ENCODE assay signal across 1 cellular context in the genomic region with DNA sequence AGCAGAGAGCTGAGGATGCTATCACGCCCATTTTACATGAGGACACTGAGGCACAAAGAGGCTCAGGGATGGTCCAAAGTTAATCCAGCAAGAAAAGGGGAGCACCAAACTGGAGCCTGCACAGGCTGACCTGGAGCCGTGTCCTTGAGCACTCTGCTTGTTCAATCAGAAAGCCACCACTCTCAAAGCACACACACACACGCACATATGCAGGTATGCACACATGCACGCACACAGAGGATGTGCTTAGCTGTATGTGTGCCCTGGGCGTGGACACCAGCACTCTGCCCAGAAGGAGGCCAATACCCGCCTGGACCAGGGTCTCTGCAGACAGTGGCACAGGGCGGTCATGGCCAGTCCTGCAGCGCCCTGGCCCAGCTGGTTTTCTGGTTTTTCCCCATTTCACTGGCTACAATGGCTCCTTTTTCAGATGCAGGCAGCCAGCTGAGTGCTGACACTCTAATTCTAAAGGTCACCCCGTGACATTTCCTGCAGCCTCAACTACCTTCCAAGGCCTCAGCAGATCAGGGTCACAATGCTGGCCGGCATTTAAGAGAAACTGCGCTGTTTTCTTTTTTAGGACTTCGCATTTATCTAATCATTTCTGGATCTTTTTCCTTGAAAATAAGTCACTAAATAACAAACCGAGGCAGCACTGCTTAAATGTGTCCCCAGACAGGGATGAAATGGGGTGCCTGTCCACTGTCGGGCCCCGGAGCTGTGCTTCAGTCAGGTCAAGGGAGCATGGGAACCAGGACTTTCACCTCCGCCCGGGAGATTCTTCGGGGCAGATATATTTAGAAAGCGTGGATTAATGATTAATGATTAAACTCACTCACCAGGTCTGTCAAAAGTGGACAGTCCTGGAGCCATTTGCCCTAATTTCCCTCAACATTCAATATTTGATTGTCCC.
TF ChIP-seq lines count a peak whose summit lies in the region.

No MANE protein-coding gene starts in this region.

TF ChIP-seq in HepG2, 621 proteins besides CTCF, POLR2A, EP300 and RAD21 (continued from another document and continues in another):
- TF ChIP-seq PAWR (CRISPR knock-in tag; IDR thresholded peaks at IDR 0.05; ENCODE audit: borderline replicate concordance) (no peak), BRCA1 (CRISPR knock-in tag; IDR thresholded peaks at IDR 0.05) (no peak), ZNF674 (CRISPR knock-in tag; IDR thresholded peaks at IDR 0.05; ENCODE audit: low read depth) (no peak), HOXA3 (CRISPR knock-in tag; IDR thresholded peaks at IDR 0.05) (peak; percentile 80), SNAI1 (CRISPR knock-in tag; IDR thresholded peaks at IDR 0.05; ENCODE audit: borderline replicate concordance) (no peak), CAMTA2 (CRISPR knock-in tag; IDR thresholded peaks at IDR 0.05; ENCODE audit: borderline replicate concordance) (no peak), RBM39 (IDR thresholded peaks at IDR 0.05; ENCODE audit: low read depth, low read length, poor library complexity, severe bottlenecking) (no peak), ZNF282 (IDR thresholded peaks at IDR 0.05; ENCODE audit: partially characterized antibody) (no peak), SCMH1 (CRISPR knock-in tag; IDR thresholded peaks at IDR 0.05; ENCODE audit: borderline replicate concordance) (no peak), GATA4 (IDR thresholded peaks at IDR 0.05; ENCODE audit: borderline replicate concordance, low read depth) (no peak), MLLT10 (CRISPR knock-in tag; IDR thresholded peaks at IDR 0.05) (no peak), RNF2 (conservative IDR thresholded peaks at IDR 0.05; ENCODE audit: low read depth) (no peak), ZNF749 (CRISPR knock-in tag; IDR thresholded peaks at IDR 0.05; ENCODE audit: borderline replicate concordance) (no peak), ZNF558 (CRISPR knock-in tag; IDR thresholded peaks at IDR 0.05; ENCODE audit: borderline replicate concordance) (0 out of 2 replicates have a peak, but pooled peaks have one; percentile 78), SRSF9 (IDR thresholded peaks at IDR 0.05; ENCODE audit: borderline replicate concordance, insufficient read depth, low read depth, low read length, poor library complexity, severe bottlenecking) (no peak), ZNF441 (CRISPR knock-in tag; IDR thresholded peaks at IDR 0.05; ENCODE audit: borderline replicate concordance) (0 out of 2 replicates have a peak, but pooled peaks have one; percentile 25), IKZF1 (IDR thresholded peaks at IDR 0.05) (no peak), ZBTB1 (CRISPR knock-in tag; IDR thresholded peaks at IDR 0.05; ENCODE audit: borderline replicate concordance) (no peak), NFIB (CRISPR knock-in tag; IDR thresholded peaks at IDR 0.05; ENCODE audit: borderline replicate concordance) (no peak), MAFK (conservative IDR thresholded peaks at IDR 0.05 in 1 of 2, IDR thresholded peaks at IDR 0.05 in 1 of 2; ENCODE audit: low read length in 2 of 2) (no peak), GPN1 (CRISPR knock-in tag; IDR thresholded peaks at IDR 0.05; ENCODE audit: borderline replicate concordance) (no peak), ZNF143 (CRISPR knock-in tag; IDR thresholded peaks at IDR 0.05) (peak; percentile 41; the same call in 1 of the 2 replicates), ZNF460 (CRISPR knock-in tag; IDR thresholded peaks at IDR 0.05; ENCODE audit: borderline replicate concordance) (no peak), SNRNP70 (IDR thresholded peaks at IDR 0.05; ENCODE audit: low read depth, low read length) (no peak), MED13 (CRISPR knock-in tag; IDR thresholded peaks at IDR 0.05) (no peak), FOXA3 (CRISPR knock-in tag; IDR thresholded peaks at IDR 0.05) (0 out of 2 replicates have a peak, but pooled peaks have one; percentile 5), GLI4 (CRISPR knock-in tag; IDR thresholded peaks at IDR 0.05; ENCODE audit: borderline replicate concordance) (0 out of 2 replicates have a peak, but pooled peaks have one; percentile 42), ZNF33A (CRISPR knock-in tag; IDR thresholded peaks at IDR 0.05; ENCODE audit: borderline replicate concordance) (no peak), KDM6A (CRISPR knock-in tag; IDR thresholded peaks at IDR 0.05; ENCODE audit: low read depth) (no peak), ZSCAN12 (CRISPR knock-in tag; IDR thresholded peaks at IDR 0.05) (no peak), ZNF589 (CRISPR knock-in tag; conservative IDR thresholded peaks at IDR 0.05) (no peak), ZNF549 (CRISPR knock-in tag; IDR thresholded peaks at IDR 0.05) (no peak), SALL1 (CRISPR knock-in tag; IDR thresholded peaks at IDR 0.05) (peak; percentile 75), HOXA5 (CRISPR knock-in tag; IDR thresholded peaks at IDR 0.05) (peak; percentile 79), ZNF354B (CRISPR knock-in tag; IDR thresholded peaks at IDR 0.05) (peak; percentile 53; the same call in 1 of the 2 replicates), ZNF446 (CRISPR knock-in tag; IDR thresholded peaks at IDR 0.05) (no peak)
- TF ChIP-seq, protein P1, sequence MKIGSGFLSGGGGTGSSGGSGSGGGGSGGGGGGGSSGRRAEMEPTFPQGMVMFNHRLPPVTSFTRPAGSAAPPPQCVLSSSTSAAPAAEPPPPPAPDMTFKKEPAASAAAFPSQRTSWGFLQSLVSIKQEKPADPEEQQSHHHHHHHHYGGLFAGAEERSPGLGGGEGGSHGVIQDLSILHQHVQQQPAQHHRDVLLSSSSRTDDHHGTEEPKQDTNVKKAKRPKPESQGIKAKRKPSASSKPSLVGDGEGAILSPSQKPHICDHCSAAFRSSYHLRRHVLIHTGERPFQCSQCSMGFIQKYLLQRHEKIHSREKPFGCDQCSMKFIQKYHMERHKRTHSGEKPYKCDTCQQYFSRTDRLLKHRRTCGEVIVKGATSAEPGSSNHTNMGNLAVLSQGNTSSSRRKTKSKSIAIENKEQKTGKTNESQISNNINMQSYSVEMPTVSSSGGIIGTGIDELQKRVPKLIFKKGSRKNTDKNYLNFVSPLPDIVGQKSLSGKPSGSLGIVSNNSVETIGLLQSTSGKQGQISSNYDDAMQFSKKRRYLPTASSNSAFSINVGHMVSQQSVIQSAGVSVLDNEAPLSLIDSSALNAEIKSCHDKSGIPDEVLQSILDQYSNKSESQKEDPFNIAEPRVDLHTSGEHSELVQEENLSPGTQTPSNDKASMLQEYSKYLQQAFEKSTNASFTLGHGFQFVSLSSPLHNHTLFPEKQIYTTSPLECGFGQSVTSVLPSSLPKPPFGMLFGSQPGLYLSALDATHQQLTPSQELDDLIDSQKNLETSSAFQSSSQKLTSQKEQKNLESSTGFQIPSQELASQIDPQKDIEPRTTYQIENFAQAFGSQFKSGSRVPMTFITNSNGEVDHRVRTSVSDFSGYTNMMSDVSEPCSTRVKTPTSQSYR (CRISPR knock-in tag; IDR thresholded peaks at IDR 0.05; ENCODE audit: borderline replicate concordance), result no peak; the same call in 1 of the 2 replicates
- TF ChIP-seq, protein P2, sequence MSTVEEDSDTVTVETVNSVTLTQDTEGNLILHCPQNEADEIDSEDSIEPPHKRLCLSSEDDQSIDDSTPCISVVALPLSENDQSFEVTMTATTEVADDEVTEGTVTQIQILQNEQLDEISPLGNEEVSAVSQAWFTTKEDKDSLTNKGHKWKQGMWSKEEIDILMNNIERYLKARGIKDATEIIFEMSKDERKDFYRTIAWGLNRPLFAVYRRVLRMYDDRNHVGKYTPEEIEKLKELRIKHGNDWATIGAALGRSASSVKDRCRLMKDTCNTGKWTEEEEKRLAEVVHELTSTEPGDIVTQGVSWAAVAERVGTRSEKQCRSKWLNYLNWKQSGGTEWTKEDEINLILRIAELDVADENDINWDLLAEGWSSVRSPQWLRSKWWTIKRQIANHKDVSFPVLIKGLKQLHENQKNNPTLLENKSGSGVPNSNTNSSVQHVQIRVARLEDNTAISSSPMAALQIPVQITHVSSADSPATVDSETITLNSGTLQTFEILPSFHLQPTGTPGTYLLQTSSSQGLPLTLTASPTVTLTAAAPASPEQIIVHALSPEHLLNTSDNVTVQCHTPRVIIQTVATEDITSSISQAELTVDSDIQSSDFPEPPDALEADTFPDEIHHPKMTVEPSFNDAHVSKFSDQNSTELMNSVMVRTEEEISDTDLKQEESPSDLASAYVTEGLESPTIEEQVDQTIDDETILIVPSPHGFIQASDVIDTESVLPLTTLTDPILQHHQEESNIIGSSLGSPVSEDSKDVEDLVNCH (CRISPR knock-in tag; IDR thresholded peaks at IDR 0.05), result no peak
- TF ChIP-seq, protein P3, sequence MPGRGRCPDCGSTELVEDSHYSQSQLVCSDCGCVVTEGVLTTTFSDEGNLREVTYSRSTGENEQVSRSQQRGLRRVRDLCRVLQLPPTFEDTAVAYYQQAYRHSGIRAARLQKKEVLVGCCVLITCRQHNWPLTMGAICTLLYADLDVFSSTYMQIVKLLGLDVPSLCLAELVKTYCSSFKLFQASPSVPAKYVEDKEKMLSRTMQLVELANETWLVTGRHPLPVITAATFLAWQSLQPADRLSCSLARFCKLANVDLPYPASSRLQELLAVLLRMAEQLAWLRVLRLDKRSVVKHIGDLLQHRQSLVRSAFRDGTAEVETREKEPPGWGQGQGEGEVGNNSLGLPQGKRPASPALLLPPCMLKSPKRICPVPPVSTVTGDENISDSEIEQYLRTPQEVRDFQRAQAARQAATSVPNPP (CRISPR knock-in tag; IDR thresholded peaks at IDR 0.05), result 0 out of 2 replicates have a peak, but pooled peaks have one; percentile 31
- TF ChIP-seq, protein P4, sequence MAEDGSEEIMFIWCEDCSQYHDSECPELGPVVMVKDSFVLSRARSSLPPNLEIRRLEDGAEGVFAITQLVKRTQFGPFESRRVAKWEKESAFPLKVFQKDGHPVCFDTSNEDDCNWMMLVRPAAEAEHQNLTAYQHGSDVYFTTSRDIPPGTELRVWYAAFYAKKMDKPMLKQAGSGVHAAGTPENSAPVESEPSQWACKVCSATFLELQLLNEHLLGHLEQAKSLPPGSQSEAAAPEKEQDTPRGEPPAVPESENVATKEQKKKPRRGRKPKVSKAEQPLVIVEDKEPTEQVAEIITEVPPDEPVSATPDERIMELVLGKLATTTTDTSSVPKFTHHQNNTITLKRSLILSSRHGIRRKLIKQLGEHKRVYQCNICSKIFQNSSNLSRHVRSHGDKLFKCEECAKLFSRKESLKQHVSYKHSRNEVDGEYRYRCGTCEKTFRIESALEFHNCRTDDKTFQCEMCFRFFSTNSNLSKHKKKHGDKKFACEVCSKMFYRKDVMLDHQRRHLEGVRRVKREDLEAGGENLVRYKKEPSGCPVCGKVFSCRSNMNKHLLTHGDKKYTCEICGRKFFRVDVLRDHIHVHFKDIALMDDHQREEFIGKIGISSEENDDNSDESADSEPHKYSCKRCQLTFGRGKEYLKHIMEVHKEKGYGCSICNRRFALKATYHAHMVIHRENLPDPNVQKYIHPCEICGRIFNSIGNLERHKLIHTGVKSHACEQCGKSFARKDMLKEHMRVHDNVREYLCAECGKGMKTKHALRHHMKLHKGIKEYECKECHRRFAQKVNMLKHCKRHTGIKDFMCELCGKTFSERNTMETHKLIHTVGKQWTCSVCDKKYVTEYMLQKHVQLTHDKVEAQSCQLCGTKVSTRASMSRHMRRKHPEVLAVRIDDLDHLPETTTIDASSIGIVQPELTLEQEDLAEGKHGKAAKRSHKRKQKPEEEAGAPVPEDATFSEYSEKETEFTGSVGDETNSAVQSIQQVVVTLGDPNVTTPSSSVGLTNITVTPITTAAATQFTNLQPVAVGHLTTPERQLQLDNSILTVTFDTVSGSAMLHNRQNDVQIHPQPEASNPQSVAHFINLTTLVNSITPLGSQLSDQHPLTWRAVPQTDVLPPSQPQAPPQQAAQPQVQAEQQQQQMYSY (CRISPR knock-in tag; IDR thresholded peaks at IDR 0.05), result peak; percentile 1; the same call in 1 of the 2 replicates
- TF ChIP-seq, protein P5, sequence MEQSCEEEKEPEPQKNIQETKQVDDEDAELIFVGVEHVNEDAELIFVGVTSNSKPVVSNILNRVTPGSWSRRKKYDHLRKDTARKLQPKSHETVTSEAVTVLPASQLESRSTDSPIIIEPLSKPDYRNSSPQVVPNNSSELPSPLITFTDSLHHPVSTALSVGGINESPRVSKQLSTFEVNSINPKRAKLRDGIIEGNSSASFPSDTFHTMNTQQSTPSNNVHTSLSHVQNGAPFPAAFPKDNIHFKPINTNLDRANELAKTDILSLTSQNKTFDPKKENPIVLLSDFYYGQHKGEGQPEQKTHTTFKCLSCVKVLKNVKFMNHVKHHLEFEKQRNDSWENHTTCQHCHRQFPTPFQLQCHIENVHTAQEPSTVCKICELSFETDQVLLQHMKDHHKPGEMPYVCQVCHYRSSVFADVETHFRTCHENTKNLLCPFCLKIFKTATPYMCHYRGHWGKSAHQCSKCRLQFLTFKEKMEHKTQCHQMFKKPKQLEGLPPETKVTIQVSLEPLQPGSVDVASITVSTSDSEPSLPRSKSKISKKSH (CRISPR knock-in tag; IDR thresholded peaks at IDR 0.05; ENCODE audit: borderline replicate concordance), result 0 out of 2 replicates have a peak, but pooled peaks have one; percentile 80
- TF ChIP-seq, protein P6, sequence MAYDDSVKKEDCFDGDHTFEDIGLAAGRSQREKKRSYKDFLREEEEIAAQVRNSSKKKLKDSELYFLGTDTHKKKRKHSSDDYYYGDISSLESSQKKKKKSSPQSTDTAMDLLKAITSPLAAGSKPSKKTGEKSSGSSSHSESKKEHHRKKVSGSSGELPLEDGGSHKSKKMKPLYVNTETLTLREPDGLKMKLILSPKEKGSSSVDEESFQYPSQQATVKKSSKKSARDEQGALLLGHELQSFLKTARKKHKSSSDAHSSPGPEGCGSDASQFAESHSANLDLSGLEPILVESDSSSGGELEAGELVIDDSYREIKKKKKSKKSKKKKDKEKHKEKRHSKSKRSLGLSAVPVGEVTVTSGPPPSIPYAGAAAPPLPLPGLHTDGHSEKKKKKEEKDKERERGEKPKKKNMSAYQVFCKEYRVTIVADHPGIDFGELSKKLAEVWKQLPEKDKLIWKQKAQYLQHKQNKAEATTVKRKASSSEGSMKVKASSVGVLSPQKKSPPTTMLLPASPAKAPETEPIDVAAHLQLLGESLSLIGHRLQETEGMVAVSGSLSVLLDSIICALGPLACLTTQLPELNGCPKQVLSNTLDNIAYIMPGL (CRISPR knock-in tag; IDR thresholded peaks at IDR 0.05; ENCODE audit: borderline replicate concordance in 1 of 2, low read depth in 1 of 2), result no peak
- TF ChIP-seq, protein P7, sequence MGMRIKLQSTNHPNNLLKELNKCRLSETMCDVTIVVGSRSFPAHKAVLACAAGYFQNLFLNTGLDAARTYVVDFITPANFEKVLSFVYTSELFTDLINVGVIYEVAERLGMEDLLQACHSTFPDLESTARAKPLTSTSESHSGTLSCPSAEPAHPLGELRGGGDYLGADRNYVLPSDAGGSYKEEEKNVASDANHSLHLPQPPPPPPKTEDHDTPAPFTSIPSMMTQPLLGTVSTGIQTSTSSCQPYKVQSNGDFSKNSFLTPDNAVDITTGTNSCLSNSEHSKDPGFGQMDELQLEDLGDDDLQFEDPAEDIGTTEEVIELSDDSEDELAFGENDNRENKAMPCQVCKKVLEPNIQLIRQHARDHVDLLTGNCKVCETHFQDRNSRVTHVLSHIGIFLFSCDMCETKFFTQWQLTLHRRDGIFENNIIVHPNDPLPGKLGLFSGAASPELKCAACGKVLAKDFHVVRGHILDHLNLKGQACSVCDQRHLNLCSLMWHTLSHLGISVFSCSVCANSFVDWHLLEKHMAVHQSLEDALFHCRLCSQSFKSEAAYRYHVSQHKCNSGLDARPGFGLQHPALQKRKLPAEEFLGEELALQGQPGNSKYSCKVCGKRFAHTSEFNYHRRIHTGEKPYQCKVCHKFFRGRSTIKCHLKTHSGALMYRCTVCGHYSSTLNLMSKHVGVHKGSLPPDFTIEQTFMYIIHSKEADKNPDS (CRISPR knock-in tag; IDR thresholded peaks at IDR 0.05), result no peak; the same call in 1 of the 2 replicates
